ENCODE assay signal across 9 cellular contexts in the genomic region with DNA sequence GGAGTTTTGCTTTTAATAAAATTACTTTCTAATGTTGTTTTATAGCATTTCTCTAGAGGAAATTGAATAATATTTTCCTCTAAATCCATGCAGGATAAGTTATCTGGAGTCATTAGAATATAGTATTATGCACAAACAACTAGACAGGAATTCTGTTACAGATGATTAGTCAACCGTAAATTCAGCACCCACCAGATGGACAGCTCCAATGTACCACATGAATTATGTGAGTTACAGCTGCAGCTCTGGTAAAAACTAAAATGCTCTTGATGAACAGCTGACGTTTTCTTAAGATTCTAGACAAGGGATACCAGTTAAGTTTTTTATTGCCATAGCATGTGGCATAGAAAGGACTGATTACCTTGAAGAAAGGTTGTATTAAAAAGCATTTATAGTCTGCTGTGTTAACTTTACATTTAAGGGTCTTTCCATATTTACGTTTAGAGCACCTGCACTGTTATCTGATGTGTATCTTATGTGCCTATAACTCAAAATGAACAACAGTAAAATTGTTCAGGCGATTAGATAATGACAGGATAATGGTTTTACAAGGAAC.
A peak's percentile ranks its signal among the peaks of the same experiment; 100 is the strongest.
DNase-seq lines count a peak whose midpoint lies in the region; ATAC-seq and TF ChIP-seq lines count a peak whose summit lies in the region.
"Had no signal": no experiment of that assay in that cellular context is flagged by ENCODE, and none has a peak within 500 bp of the region (broad histone marks: within the 10 kb centered on the region; RNA-seq: fewer than 3 reads in every experiment).

No MANE protein-coding gene starts in this region.

- peak; percentile 15 for DNase-seq in Ammon's horn (ENCODE audit: low spot score)
- DNase-seq in Jurkat, Clone E6-1 (ENCODE audit: low read depth, low spot score), result peak; percentile 46
- DNase-seq in OCI-M1 (lab: John Stamatoyannopoulos, UW), result peak; percentile 70
- peak; percentile 25 for DNase-seq in fibroblast of villous mesenchyme (ENCODE audit: low read depth)
- no peak for DNase-seq in stimulated activated effector memory CD8-positive, alpha-beta T cell treated with anti-CD3 and anti-CD28 coated beads, Interleukin-12 subunit alpha, Interleukin-12 subunit beta, amount 100 ng/mL, for 72 hours (ENCODE audit: low spot score in 2 of 2)
- DNase-seq in osteoblast (ENCODE audit: insufficient read length, low spot score, missing footprints), result no peak
- no peak for DNase-seq in HCEC 1CT

- no peak overlapping the region for H2AFZ ChIP-seq in osteoblast (ENCODE audit: low read length)

- no peaks in the 10 kb centered on the region for H4K20me1 ChIP-seq in osteoblast (ENCODE audit: insufficient read depth, low read length)

- TF ChIP-seq CTCF in fibroblast of villous mesenchyme (IDR thresholded peaks at IDR 0.05; ENCODE audit: insufficient read depth, low read depth, low read length) (no peak), osteoblast (IDR thresholded peaks at IDR 0.05; ENCODE audit: extremely low read depth, low read depth, low read length) (no peak)

- no peak overlapping the region for H3K4me2 ChIP-seq in osteoblast (ENCODE audit: insufficient read depth, low read length)

- no peaks in the 10 kb centered on the region for H3K79me2 ChIP-seq in osteoblast (ENCODE audit: insufficient read depth, low read length)

- no peak overlapping the region for H3K27ac Mint-ChIP-seq in stimulated activated effector memory CD8-positive, alpha-beta T cell treated with anti-CD3 and anti-CD28 coated beads, Interleukin-12 subunit alpha, Interleukin-12 subunit beta, amount 100 ng/mL, for 72 hours

- H3K36me3 ChIP-seq in osteoblast (ENCODE audit: insufficient read depth, low read length), result no peaks in the 10 kb centered on the region

- H3K4me3 Mint-ChIP-seq in stimulated activated effector memory CD8-positive, alpha-beta T cell treated with anti-CD3 and anti-CD28 coated beads, Interleukin-12 subunit alpha, Interleukin-12 subunit beta, amount 100 ng/mL, for 72 hours, result no peak overlapping the region

- H3K9me3 Mint-ChIP-seq in stimulated activated effector memory CD8-positive, alpha-beta T cell treated with anti-CD3 and anti-CD28 coated beads, Interleukin-12 subunit alpha, Interleukin-12 subunit beta, amount 100 ng/mL, for 72 hours, result peaks cover 16% of the 10 kb centered on the region

- H3K27ac ChIP-seq in osteoblast (ENCODE audit: low read depth, low read length), result no peak overlapping the region
- H3K27ac ChIP-seq: VCaP had no signal

- no peaks in the 10 kb centered on the region for H3K4me1 Mint-ChIP-seq in stimulated activated effector memory CD8-positive, alpha-beta T cell treated with anti-CD3 and anti-CD28 coated beads, Interleukin-12 subunit alpha, Interleukin-12 subunit beta, amount 100 ng/mL, for 72 hours

- H3K9me3 ChIP-seq in osteoblast (ENCODE audit: low read depth, low read length), result peaks cover 6% of the 10 kb centered on the region

- ATAC-seq in HG02884 (IDR thresholded peaks at IDR 0.05; ENCODE audit: unreplicated experiment), result no peak
- no peak for ATAC-seq in stimulated activated effector memory CD8-positive, alpha-beta T cell treated with anti-CD3 and anti-CD28 coated beads, Interleukin-12 subunit alpha, Interleukin-12 subunit beta, amount 100 ng/mL, for 72 hours

- no peaks in the 10 kb centered on the region for H3K27me3 ChIP-seq in osteoblast (ENCODE audit: insufficient read depth, low read length)

- H3K36me3 Mint-ChIP-seq in stimulated activated effector memory CD8-positive, alpha-beta T cell treated with anti-CD3 and anti-CD28 coated beads, Interleukin-12 subunit alpha, Interleukin-12 subunit beta, amount 100 ng/mL, for 72 hours, result no peaks in the 10 kb centered on the region

- H3K4me1 ChIP-seq in osteoblast (ENCODE audit: insufficient read depth, low read length), result no peaks in the 10 kb centered on the region

- no peak overlapping the region for H3K4me3 ChIP-seq in Jurkat, Clone E6-1 (ENCODE audit: low read length)
- H3K4me3 ChIP-seq in fibroblast of villous mesenchyme (ENCODE audit: low read depth, low read length) (no peak overlapping the region), osteoblast (ENCODE audit: insufficient read depth, low read length) (no peak overlapping the region)

Comparison
In these comparisons a context has a peak if more than half of its experiments do, and no peak if none do; other contexts are left out.
1. DNase-seq: peak in Ammon's horn (single experiment), Jurkat, Clone E6-1 (single experiment), OCI-M1 (single experiment) and fibroblast of villous mesenchyme (single experiment); none in stimulated activated effector memory CD8-positive, alpha-beta T cell treated with anti-CD3 and anti-CD28 coated beads, Interleukin-12 subunit alpha, Interleukin-12 subunit beta, amount 100 ng/mL, for 72 hours (0 of 2), osteoblast (single experiment) and HCEC 1CT (single experiment).